ENCODE assay signal across 16 cellular contexts in genomic region chr10:125911990-125912389, GRCh38. TPM values are rescaled to one million over a fixed set of nuclear protein-coding genes. Genes with fewer than 3 reads are reported as not detected.
DNase-seq lines count a peak whose midpoint lies in the region; ATAC-seq, FAIRE-seq and TF ChIP-seq lines count a peak whose summit lies in the region.
"Had no signal": no experiment of that assay in that cellular context is flagged by ENCODE, and none has a peak within 500 bp of the region (broad histone marks: within the 10 kb centered on the region; RNA-seq: fewer than 3 reads in every experiment).

No MANE protein-coding gene starts in this region.

- TF ChIP-seq CTCF in Calu3 (IDR thresholded peaks at IDR 0.05; ENCODE audit: unreplicated experiment) (no peak), WTC11 (IDR thresholded peaks at IDR 0.05) (no peak), pancreas (IDR thresholded peaks at IDR 0.05) (no peak)

- peak overlapping the region; percentile 14 to 64 (median 60) for H3K27ac ChIP-seq in pancreas

- H3K27me3 Mint-ChIP-seq in Calu3 (ENCODE audit: unreplicated experiment), result no peaks in the 10 kb centered on the region
- no peaks in the 10 kb centered on the region for H3K27me3 Mint-ChIP-seq in WTC11 (ENCODE audit: low read depth)
- H3K27me3 Mint-ChIP-seq: activated naive CD4-positive, alpha-beta T cell treated with anti-CD3 and anti-CD28 coated beads, Interleukin-2, amount 50 U/mL, for 24 hours had no signal

- H3K27me3 ChIP-seq in pancreas, result no peaks in the 10 kb centered on the region

- H3K4me3 Mint-ChIP-seq in Calu3 (ENCODE audit: low read depth, unreplicated experiment), result peak overlapping the region; percentile 46
- H3K4me3 Mint-ChIP-seq in WTC11, result no peak overlapping the region
- H3K4me3 Mint-ChIP-seq: activated naive CD4-positive, alpha-beta T cell treated with anti-CD3 and anti-CD28 coated beads, Interleukin-2, amount 50 U/mL, for 24 hours; CD4-positive, CD25-positive, alpha-beta regulatory T cell; mesothelial cell of epicardium; neural crest cell had no signal

- no peak for ATAC-seq in WTC11
- ATAC-seq in pancreas, result peak; percentile 88 to 94 (median 90)
- no peak for ATAC-seq in GM21737 (IDR thresholded peaks at IDR 0.05; ENCODE audit: unreplicated experiment)

- DNase-seq in Calu3 (peak; percentile 31), NCI-H2196 (lab: John Stamatoyannopoulos, UW; ENCODE audit: unreplicated experiment) (peak; percentile 68), WTC11 (ENCODE audit: low spot score) (no peak), pancreas (peak in 5 of 6 donors; percentile 72 to 86 (median 80)), GM12891 (ENCODE audit: insufficient read length, low spot score) (no peak), T-helper 2 cell (no peak), GDM1 (lab: John Stamatoyannopoulos, UW) (no peak)
- DNase-seq: CD4-positive, CD25-positive, alpha-beta regulatory T cell; kidney; NCI-H1930 had no signal

- no peaks in the 10 kb centered on the region for H3K36me3 ChIP-seq in pancreas

- no peaks in the 10 kb centered on the region for H3K9me3 ChIP-seq in pancreas

- H3K36me3 Mint-ChIP-seq in Calu3 (ENCODE audit: insufficient read depth, unreplicated experiment), result no peaks in the 10 kb centered on the region
- peaks cover 3% of the 10 kb centered on the region; the same call in 1 of the 2 replicates for H3K36me3 Mint-ChIP-seq in WTC11
- H3K36me3 Mint-ChIP-seq: activated naive CD4-positive, alpha-beta T cell treated with anti-CD3 and anti-CD28 coated beads, Interleukin-2, amount 50 U/mL, for 24 hours; CD4-positive, CD25-positive, alpha-beta regulatory T cell had no signal

- WGBS in pancreas, 2 donors, result 17 to 18% methylated on average over 4 of the region's 4 CpGs

- intact Hi-C loops in Calu3 (cut with micrococcal nuclease; ENCODE audit: unreplicated experiment) (no loop called here), pancreas (cut with DNase I) (no loop called here)

- H3K4me1 Mint-ChIP-seq in Calu3 (ENCODE audit: low read depth, unreplicated experiment) (peaks cover 35% of the 10 kb centered on the region), WTC11 (peaks cover 8% of the 10 kb centered on the region)
- H3K4me1 Mint-ChIP-seq: activated naive CD4-positive, alpha-beta T cell treated with anti-CD3 and anti-CD28 coated beads, Interleukin-2, amount 50 U/mL, for 24 hours; CD4-positive, CD25-positive, alpha-beta regulatory T cell; neural crest cell had no signal

- CTCF ChIA-PET in Calu3 (lab: Charles Lee) (interaction anchor here (0.9 kb wide), 1 partner anchor 33 kb away, joined by 3 read pairs; no protein-coding TSS in a partner anchor), WTC11 (lab: Charles Lee) (interaction anchor here (0.9 kb wide), 1 partner anchor 242 kb away, joined by 3 read pairs; no protein-coding TSS in a partner anchor)

- no peak for FAIRE-seq in pancreas (lab: Jason Lieb, UNC)
- no peak for FAIRE-seq in GM12891 (lab: Jason Lieb, UNC)
- FAIRE-seq: astrocyte, H1, kidney had no signal

- no peak overlapping the region for H3K4me3 ChIP-seq in pancreas

- H3K27ac Mint-ChIP-seq in Calu3 (ENCODE audit: unreplicated experiment) (no peak overlapping the region), WTC11 (no peak overlapping the region)
- H3K27ac Mint-ChIP-seq: activated naive CD4-positive, alpha-beta T cell treated with anti-CD3 and anti-CD28 coated beads, Interleukin-2, amount 50 U/mL, for 24 hours; mesothelial cell of epicardium had no signal

- H3K4me1 ChIP-seq in pancreas, result peaks cover 7 to 23% (median 8%) of the 10 kb centered on the region in 3 donors

- no peaks in the 10 kb centered on the region for H3K9me3 Mint-ChIP-seq in Calu3 (ENCODE audit: low read depth, unreplicated experiment)
- H3K9me3 Mint-ChIP-seq in WTC11, result peaks cover 13% of the 10 kb centered on the region
- H3K9me3 Mint-ChIP-seq: activated naive CD4-positive, alpha-beta T cell treated with anti-CD3 and anti-CD28 coated beads, Interleukin-2, amount 50 U/mL, for 24 hours had no signal

- no peak for TF ChIP-seq POLR2A in GM12891 (IDR thresholded peaks at IDR 0.05; ENCODE audit: low read depth, low read length)

- no TSS peak for BruUV-seq in Calu3 (replicated peaks; lab: Mats Ljungman, UMichigan)

- POLR2A ChIA-PET in WTC11 (lab: Charles Lee), result no interaction called here

TF ChIP-seq in WTC11, 78 proteins besides CTCF, POLR2A, EP300 and RAD21:
- TF ChIP-seq GABPB1 (CRISPR knock-in tag; IDR thresholded peaks at IDR 0.05) (0 out of 2 replicates have a peak, but pooled peaks have one; percentile 28), TP53 (CRISPR knock-in tag; IDR thresholded peaks at IDR 0.05) (no peak)

TF ChIP-seq in GM12891, 5 proteins besides CTCF, POLR2A, EP300 and RAD21:
- TF ChIP-seq PAX5 (IDR thresholded peaks at IDR 0.05; ENCODE audit: insufficient read depth, low read length, severe bottlenecking) (no peak), TAF1 (IDR thresholded peaks at IDR 0.05; ENCODE audit: low read depth, low read length) (no peak), SPI1 (IDR thresholded peaks at IDR 0.05; ENCODE audit: low read depth, low read length) (no peak), POU2F2 (IDR thresholded peaks at IDR 0.05; ENCODE audit: low read depth, low read length) (no peak), POLR2AphosphoS5 (IDR thresholded peaks at IDR 0.05; ENCODE audit: low read depth, low read length) (no peak)

RNA-seq across cellular contexts. Expression of gene FANK1, which starts 15.6 kb away (rescaled TPM):
- total RNA-seq in Calu3 (2022), result 0.85 and 1.6 TPM in 2 replicates
- total RNA-seq in WTC11 (2021), result 1.8 to 3.4 TPM (median 2.8 TPM) in 3 replicates
- total RNA-seq in pancreas, result 1 to 10 TPM; 1.6 to 4.3 (median 2.3) TPM
- polyA plus RNA-seq in pancreas, result 10 to 100 TPM in 1 of 2 donors, 1 to 10 TPM in 1; 5.7 to 13.2 TPM
- polyA plus RNA-seq in GM12891 (2012; ENCODE audit: low read depth, missing spikeins), result 0.77 TPM
- total RNA-seq: H1 had no signal

RNA-seq across cellular contexts. Expression of gene DHX32, which starts 30.9 kb away (rescaled TPM):
- 29.2 and 32.2 TPM in 2 replicates for total RNA-seq in Calu3 (2022)
- 22.7 to 28.0 TPM (median 25.6 TPM) in 3 replicates for total RNA-seq in WTC11 (2021)
- total RNA-seq in pancreas, result 10 to 100 TPM; 17.2 to 33.1 (median 24.9) TPM
- polyA plus RNA-seq in pancreas, result 10 to 100 TPM; 16.9 to 18.6 TPM
- polyA plus RNA-seq in GM12891 (2012; ENCODE audit: low read depth, missing spikeins), result 12.3 TPM

Comparison
In these comparisons a context has a peak if more than half of its experiments do, and no peak if none do; other contexts are left out.
1. DNase-seq: peak in Calu3 (single experiment), NCI-H2196 (single experiment) and pancreas (5 of 6); none in WTC11 (single experiment), GM12891 (single experiment), T-helper 2 cell (0 of 5) and GDM1 (single experiment).
2. ATAC-seq: peak in pancreas (4 of 4); none in WTC11 (single experiment) and GM21737 (single experiment).